ENCODE assay signal across 2 cellular contexts in the genomic region with DNA sequence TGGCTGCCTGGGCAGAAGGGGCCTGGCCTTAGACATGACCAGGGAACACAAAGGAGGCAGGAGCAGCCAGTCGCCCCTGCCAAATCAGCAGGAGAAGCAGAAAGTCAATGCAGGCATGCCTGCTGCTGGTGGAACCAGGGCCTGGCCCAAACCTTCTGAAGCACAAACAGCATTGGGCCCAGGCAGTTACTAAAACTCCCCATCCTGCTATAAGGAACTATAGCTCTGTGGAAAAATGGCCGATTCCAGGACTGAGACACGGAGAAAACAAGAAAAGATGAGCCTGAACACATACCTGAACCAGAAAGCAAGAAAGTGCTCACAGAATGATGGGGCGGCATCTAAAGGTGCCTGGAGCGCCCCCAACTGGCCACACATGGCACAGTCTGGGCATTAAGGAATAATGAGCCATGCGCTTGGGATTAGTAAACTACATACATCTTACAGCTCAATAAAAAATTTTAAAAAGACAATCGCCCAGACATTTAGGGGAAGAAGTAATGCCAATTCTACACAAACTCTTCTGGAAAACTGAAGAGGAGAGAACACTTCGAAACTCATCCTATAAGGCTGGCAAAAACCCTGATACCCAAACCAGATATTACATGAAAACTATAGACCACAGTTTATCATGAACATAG.
A peak's percentile ranks its signal among the peaks of the same experiment; 100 is the strongest.
TF ChIP-seq lines count a peak whose summit lies in the region.

No MANE protein-coding gene starts in this region.

TF ChIP-seq in IMR-90, 13 proteins besides CTCF, POLR2A, EP300 and RAD21:
- TF ChIP-seq SMC3 (IDR thresholded peaks at IDR 0.05; ENCODE audit: low read depth, low read length), result peak; percentile 27; the same call in 1 of the 2 replicates
TF ChIP-seq in IMR-90: peak in this region for 1; not testable (repeated sequence) for 12.

TF ChIP-seq in neural cell, 6 proteins besides CTCF, POLR2A, EP300 and RAD21:
- TF ChIP-seq SMC3 (conservative IDR thresholded peaks at IDR 0.05; ENCODE audit: poor library complexity), result peak; percentile 37
TF ChIP-seq in neural cell: peak in this region for 1; not testable (repeated sequence) for 5.
